Comparison of ENCODE assay signal across 1 cellular context in the genomic region with DNA sequence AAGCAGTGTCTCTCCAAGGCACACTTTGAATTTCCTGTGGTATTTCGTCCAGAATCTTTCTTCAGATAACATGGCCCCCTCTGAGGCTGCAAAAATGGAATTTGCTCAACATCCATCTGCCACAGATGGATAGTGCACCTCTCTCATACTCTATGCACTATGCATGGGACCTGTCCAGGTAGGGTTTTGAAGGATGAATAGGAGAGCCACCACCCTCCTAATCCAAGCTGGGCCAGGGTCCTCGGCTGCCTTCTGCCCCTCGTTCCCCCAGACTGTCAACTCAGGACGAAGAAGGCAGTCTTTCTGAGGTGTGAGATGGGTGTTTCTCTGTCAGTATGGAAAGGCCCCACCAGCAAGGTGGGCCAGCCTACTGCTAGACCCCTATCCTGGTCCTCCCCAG.
TF ChIP-seq lines count a peak whose summit lies in the region.

No MANE protein-coding gene starts in this region.

TF ChIP-seq in H1, 55 proteins besides CTCF, POLR2A, EP300 and RAD21:
- no peak for TF ChIP-seq SIRT6 (IDR thresholded peaks at IDR 0.05; ENCODE audit: low read length)
- no peak for TF ChIP-seq SIN3A (conservative IDR thresholded peaks at IDR 0.05 in 1 of 2, IDR thresholded peaks at IDR 0.05 in 1 of 2; ENCODE audit: low read depth in 1 of 2, low read length in 2 of 2)
- no peak for TF ChIP-seq YY1 (IDR thresholded peaks at IDR 0.05; ENCODE audit: low read depth, low read length)
- TF ChIP-seq EGR1 (IDR thresholded peaks at IDR 0.05; ENCODE audit: borderline replicate concordance, low read depth, low read length) = no peak
- TF ChIP-seq, protein P1, sequence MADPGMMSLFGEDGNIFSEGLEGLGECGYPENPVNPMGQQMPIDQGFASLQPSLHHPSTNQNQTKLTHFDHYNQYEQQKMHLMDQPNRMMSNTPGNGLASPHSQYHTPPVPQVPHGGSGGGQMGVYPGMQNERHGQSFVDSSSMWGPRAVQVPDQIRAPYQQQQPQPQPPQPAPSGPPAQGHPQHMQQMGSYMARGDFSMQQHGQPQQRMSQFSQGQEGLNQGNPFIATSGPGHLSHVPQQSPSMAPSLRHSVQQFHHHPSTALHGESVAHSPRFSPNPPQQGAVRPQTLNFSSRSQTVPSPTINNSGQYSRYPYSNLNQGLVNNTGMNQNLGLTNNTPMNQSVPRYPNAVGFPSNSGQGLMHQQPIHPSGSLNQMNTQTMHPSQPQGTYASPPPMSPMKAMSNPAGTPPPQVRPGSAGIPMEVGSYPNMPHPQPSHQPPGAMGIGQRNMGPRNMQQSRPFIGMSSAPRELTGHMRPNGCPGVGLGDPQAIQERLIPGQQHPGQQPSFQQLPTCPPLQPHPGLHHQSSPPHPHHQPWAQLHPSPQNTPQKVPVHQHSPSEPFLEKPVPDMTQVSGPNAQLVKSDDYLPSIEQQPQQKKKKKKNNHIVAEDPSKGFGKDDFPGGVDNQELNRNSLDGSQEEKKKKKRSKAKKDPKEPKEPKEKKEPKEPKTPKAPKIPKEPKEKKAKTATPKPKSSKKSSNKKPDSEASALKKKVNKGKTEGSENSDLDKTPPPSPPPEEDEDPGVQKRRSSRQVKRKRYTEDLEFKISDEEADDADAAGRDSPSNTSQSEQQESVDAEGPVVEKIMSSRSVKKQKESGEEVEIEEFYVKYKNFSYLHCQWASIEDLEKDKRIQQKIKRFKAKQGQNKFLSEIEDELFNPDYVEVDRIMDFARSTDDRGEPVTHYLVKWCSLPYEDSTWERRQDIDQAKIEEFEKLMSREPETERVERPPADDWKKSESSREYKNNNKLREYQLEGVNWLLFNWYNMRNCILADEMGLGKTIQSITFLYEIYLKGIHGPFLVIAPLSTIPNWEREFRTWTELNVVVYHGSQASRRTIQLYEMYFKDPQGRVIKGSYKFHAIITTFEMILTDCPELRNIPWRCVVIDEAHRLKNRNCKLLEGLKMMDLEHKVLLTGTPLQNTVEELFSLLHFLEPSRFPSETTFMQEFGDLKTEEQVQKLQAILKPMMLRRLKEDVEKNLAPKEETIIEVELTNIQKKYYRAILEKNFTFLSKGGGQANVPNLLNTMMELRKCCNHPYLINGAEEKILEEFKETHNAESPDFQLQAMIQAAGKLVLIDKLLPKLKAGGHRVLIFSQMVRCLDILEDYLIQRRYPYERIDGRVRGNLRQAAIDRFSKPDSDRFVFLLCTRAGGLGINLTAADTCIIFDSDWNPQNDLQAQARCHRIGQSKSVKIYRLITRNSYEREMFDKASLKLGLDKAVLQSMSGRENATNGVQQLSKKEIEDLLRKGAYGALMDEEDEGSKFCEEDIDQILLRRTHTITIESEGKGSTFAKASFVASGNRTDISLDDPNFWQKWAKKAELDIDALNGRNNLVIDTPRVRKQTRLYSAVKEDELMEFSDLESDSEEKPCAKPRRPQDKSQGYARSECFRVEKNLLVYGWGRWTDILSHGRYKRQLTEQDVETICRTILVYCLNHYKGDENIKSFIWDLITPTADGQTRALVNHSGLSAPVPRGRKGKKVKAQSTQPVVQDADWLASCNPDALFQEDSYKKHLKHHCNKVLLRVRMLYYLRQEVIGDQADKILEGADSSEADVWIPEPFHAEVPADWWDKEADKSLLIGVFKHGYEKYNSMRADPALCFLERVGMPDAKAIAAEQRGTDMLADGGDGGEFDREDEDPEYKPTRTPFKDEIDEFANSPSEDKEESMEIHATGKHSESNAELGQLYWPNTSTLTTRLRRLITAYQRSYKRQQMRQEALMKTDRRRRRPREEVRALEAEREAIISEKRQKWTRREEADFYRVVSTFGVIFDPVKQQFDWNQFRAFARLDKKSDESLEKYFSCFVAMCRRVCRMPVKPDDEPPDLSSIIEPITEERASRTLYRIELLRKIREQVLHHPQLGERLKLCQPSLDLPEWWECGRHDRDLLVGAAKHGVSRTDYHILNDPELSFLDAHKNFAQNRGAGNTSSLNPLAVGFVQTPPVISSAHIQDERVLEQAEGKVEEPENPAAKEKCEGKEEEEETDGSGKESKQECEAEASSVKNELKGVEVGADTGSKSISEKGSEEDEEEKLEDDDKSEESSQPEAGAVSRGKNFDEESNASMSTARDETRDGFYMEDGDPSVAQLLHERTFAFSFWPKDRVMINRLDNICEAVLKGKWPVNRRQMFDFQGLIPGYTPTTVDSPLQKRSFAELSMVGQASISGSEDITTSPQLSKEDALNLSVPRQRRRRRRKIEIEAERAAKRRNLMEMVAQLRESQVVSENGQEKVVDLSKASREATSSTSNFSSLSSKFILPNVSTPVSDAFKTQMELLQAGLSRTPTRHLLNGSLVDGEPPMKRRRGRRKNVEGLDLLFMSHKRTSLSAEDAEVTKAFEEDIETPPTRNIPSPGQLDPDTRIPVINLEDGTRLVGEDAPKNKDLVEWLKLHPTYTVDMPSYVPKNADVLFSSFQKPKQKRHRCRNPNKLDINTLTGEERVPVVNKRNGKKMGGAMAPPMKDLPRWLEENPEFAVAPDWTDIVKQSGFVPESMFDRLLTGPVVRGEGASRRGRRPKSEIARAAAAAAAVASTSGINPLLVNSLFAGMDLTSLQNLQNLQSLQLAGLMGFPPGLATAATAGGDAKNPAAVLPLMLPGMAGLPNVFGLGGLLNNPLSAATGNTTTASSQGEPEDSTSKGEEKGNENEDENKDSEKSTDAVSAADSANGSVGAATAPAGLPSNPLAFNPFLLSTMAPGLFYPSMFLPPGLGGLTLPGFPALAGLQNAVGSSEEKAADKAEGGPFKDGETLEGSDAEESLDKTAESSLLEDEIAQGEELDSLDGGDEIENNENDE (IDR thresholded peaks at IDR 0.05; ENCODE audit: insufficient replicate concordance, low read length) = no peak
- no peak for TF ChIP-seq SIX5 (IDR thresholded peaks at IDR 0.05; ENCODE audit: low read depth, low read length)
TF ChIP-seq in H1: peak in this region for 0.
